ENCODE assay signal across 33 cellular contexts in the genomic region with DNA sequence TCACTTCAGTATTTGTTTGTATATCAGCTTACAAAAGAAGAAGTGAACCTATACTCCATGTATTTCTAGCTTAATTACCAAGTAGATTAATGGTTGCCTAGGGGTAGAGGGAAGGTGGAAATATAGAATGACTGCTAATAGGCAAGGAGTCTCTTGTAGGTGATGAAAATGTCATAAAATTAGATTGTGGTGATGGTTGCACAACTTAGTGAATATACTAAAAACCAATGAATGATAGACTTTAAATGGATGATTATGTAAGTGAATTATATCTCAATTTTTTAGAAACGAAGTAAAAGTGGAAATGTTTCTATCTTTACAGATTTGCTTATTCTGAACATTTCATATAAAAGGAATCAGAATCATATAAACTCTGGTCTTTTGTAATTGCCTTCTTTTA.
"Had no signal": no experiment of that assay in that cellular context is flagged by ENCODE, and none has a peak within 500 bp of the region (broad histone marks: within the 10 kb centered on the region; RNA-seq: fewer than 3 reads in every experiment).

No MANE protein-coding gene starts in this region.

- DNase-seq: activated B cell treated with CpG ODN at 0.5 μM for 24 hours; activated CD4-positive, alpha-beta memory T cell treated with anti-CD3 and anti-CD28 coated beads for 36 hours; activated CD4-positive, alpha-beta T cell treated with anti-CD3 and anti-CD28 coated beads for 4 hours; activated CD4-positive, alpha-beta T cell treated with anti-CD3 and anti-CD28 coated beads, Interleukin-2, amount 10 ng/mL, durations not matched to agents 24 days and 14 days; activated CD4-positive, alpha-beta T cell treated with anti-CD3 and anti-CD28 coated beads, Interleukin-2, amount 50 U/mL, for 1 hour; activated CD4-positive, alpha-beta T cell treated with anti-CD3 and anti-CD28 coated beads, Interleukin-2, amount 50 U/mL, for 4 hours; activated CD4-positive, CD25-positive, alpha-beta regulatory T cell treated with anti-CD3 and anti-CD28 coated beads, Interleukin-2, amount 50 U/mL, for 72 hours; activated CD8-positive, alpha-beta memory T cell treated with anti-CD3 and anti-CD28 coated beads, Interleukin-2, amount 50 U/mL, for 4 hours; activated CD8-positive, alpha-beta T cell treated with anti-CD3 and anti-CD28 coated beads for 36 hours; activated effector memory CD4-positive, alpha-beta T cell treated with anti-CD3 and anti-CD28 coated beads, Interleukin-2, amount 50 U/mL, for 16 hours; activated gamma-delta T cell treated with Interleukin-2 at 50 U/mL for 16 hours; activated naive CD4-positive, alpha-beta T cell; activated naive CD4-positive, alpha-beta T cell treated with anti-CD3 and anti-CD28 coated beads for 36 hours; activated naive CD4-positive, alpha-beta T cell treated with anti-CD3 and anti-CD28 coated beads, Interleukin-2, amount 50 U/mL, for 16 hours; activated naive CD8-positive, alpha-beta T cell treated with anti-CD3 and anti-CD28 coated beads for 36 hours; activated T-cell treated with anti-CD3 and anti-CD28 coated beads for 4 hours; activated T-cell treated with anti-CD3 and anti-CD28 coated beads, Interleukin-2, amount 50 U/mL, for 1 hour; activated T-cell treated with anti-CD3 and anti-CD28 coated beads, Interleukin-2, amount 50 U/mL, for 4 hours; activated T-cell treated with anti-CD3 and anti-CD28 coated beads, Interleukin-2, amount 50 U/mL, for 72 hours; adrenal gland; amniotic stem cell; aorta; body of pancreas; brain microvascular endothelial cell; central memory CD4-positive, alpha-beta T cell; T-helper 1 cell; T-helper 2 cell; T-helper 9 cell had no signal

- ATAC-seq: activated CD8-positive, alpha-beta T cell treated with anti-CD3 and anti-CD28 coated beads for 36 hours; activated naive CD4-positive, alpha-beta T cell treated with anti-CD3 and anti-CD28 coated beads, Interleukin-2, amount 50 U/mL, for 72 hours; activated T-cell treated with anti-CD3 and anti-CD28 coated beads, Interleukin-2, amount 50 U/mL, for 4 hours; activated T-cell treated with anti-CD3 and anti-CD28 coated beads, Interleukin-2, amount 50 U/mL, for 72 hours; activated T-helper 17 cell treated with anti-CD3 and anti-CD28 coated beads, Interleukin-2, amount 50 U/mL, for 72 hours; body of pancreas had no signal

- FAIRE-seq: TTC549 had no signal

- H3K27ac ChIP-seq: adrenal gland, body of pancreas, brain microvascular endothelial cell, breast epithelium, VCaP had no signal

- H3K4me1 ChIP-seq: adrenal gland, body of pancreas, breast epithelium had no signal

- H3K36me3 ChIP-seq: adrenal gland, brain microvascular endothelial cell, breast epithelium had no signal

- H3K27me3 ChIP-seq: adrenal gland, body of pancreas, brain microvascular endothelial cell had no signal

- H3K4me3 ChIP-seq: adrenal gland, body of pancreas, breast epithelium had no signal

- H3K9me3 ChIP-seq: body of pancreas had no signal
